2 cellular contexts compared by ENCODE assay signal in the genomic region with DNA sequence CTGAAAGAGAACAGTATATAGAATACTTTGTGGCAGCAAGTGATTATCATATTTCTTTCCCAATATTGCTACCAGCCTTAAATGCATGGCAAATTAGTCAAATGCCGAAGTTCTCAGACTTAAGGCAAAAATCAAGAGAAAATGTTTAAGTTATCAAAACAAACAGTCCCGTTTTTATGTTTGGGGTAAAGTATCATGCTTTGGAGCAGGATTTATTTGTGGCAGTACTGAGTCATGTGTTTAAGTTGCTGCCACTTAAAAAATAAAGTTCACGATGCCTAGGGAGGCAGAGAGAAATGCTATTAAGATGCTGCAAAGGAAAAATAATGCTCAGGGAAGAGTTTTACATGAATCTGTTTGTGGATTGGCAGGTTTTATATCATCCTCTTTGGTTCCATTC.
TF ChIP-seq lines count a peak whose summit lies in the region.

No MANE protein-coding gene starts in this region.

TF ChIP-seq in SK-N-SH, 30 proteins besides CTCF, POLR2A, EP300 and RAD21 (continued from another document):
- TF ChIP-seq POLR2AphosphoS5 (IDR thresholded peaks at IDR 0.05; ENCODE audit: low read depth, low read length) (no peak), RXRA (IDR thresholded peaks at IDR 0.05; ENCODE audit: borderline replicate concordance, low read depth) (no peak), SIN3A (IDR thresholded peaks at IDR 0.05; ENCODE audit: borderline replicate concordance, low read depth, low read length) (no peak), RFX5 (IDR thresholded peaks at IDR 0.05; ENCODE audit: low read length) (no peak)
- TF ChIP-seq, protein P1, sequence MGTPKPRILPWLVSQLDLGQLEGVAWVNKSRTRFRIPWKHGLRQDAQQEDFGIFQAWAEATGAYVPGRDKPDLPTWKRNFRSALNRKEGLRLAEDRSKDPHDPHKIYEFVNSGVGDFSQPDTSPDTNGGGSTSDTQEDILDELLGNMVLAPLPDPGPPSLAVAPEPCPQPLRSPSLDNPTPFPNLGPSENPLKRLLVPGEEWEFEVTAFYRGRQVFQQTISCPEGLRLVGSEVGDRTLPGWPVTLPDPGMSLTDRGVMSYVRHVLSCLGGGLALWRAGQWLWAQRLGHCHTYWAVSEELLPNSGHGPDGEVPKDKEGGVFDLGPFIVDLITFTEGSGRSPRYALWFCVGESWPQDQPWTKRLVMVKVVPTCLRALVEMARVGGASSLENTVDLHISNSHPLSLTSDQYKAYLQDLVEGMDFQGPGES (IDR thresholded peaks at IDR 0.05; ENCODE audit: low read depth, low read length), result no peak

TF ChIP-seq in SK-N-SH treated with all-trans-retinoic acid at 6 μM for 48 hours, 23 proteins besides CTCF, POLR2A, EP300 and RAD21 (continued from another document):
- TF ChIP-seq PATZ1 (CRISPR knock-in tag; IDR thresholded peaks at IDR 0.05; ENCODE audit: borderline replicate concordance) (no peak), ESRRG (CRISPR knock-in tag; IDR thresholded peaks at IDR 0.05) (no peak)
